Comparison of ENCODE assay signal across 21 cellular contexts in the genomic region with DNA sequence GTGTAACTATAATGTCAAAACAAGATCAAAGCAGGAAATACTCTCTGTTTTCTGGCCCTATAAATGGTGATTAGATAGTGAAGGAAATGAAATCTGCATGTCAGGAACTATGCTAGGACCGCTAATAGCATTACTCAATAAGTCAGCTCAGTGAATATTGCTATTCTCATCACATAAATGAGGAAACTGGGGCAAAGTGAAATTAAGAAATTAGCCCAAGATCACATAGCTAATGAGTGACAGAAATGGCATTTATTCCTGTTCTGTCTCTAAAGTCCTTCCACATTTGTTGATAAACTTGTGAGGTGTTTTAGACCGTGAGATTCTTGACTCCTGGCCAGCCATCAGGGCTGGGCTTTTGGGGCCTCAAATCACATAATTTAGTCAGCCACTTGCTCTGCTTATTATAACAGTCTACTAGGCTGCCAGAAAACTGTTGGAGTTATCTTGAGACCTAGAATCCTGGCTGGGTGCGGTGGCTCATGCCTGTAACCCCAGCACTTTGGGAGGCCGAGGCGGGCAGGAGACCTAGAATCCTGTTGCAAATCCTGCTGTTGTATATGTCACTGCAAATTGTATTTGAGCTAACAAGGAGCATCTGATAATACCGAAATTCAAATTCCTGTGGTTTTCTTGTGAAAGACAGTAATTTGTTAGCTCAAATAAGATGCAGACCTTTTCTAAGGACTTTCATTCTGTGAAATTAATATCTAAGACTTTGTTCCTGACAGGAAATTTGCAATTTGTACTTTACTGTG.
"Had no signal": no experiment of that assay in that cellular context is flagged by ENCODE, and none has a peak within 500 bp of the region (broad histone marks: within the 10 kb centered on the region; RNA-seq: fewer than 3 reads in every experiment).

No MANE protein-coding gene starts in this region.

- H3K36me3 ChIP-seq: heart right ventricle, prostate gland, right atrium auricular region, thyroid gland had no signal

- H3K27ac Mint-ChIP-seq: activated CD4-positive, alpha-beta memory T cell treated with anti-CD3 and anti-CD28 coated beads for 36 hours; activated naive CD4-positive, alpha-beta T cell treated with anti-CD3 and anti-CD28 coated beads for 36 hours; activated T-helper 17 cell treated with anti-CD3 and anti-CD28 coated beads, Interleukin-2, amount 50 U/mL, for 72 hours; immature natural killer cell; naive B cell had no signal

- H3K4me3 ChIP-seq: heart right ventricle, mucosa of descending colon, prostate gland, right atrium auricular region, thyroid gland had no signal

- H3K4me1 ChIP-seq: prostate gland, right atrium auricular region, thyroid gland had no signal

- DNase-seq: activated CD4-positive, alpha-beta memory T cell treated with anti-CD3 and anti-CD28 coated beads for 36 hours; activated naive CD4-positive, alpha-beta T cell treated with anti-CD3 and anti-CD28 coated beads for 36 hours; activated T-cell treated with anti-CD3 and anti-CD28 coated beads, Interleukin-2, amount 50 U/mL, for 1 hour; aorta; cerebellar nuclear complex; effector CD4-positive, alpha-beta T cell; heart right ventricle; immature natural killer cell; mesenchymal stem cell; mucosa of descending colon; naive B cell; stimulated activated CD4-positive, alpha-beta T cell treated with anti-CD3 and anti-CD28 coated beads, Interleukin-12 subunit alpha, Interleukin-12 subunit beta, amount 100 ng/mL, for 4 hours; stimulated activated CD4-positive, alpha-beta T cell treated with anti-CD3 and anti-CD28 coated beads, Interleukin-1b, Interleukin-23, amount 100 ng/mL, for 48 hours; stimulated activated CD8-positive, alpha-beta memory T cell treated with anti-CD3 and anti-CD28 coated beads, Interleukin-4, amount 100 ng/mL, for 48 hours; stimulated activated naive CD4-positive, alpha-beta T cell; thyroid gland had no signal

- FAIRE-seq: bronchial epithelial cell, urothelium cell line had no signal

- ATAC-seq: activated T-helper 17 cell treated with anti-CD3 and anti-CD28 coated beads, Interleukin-2, amount 50 U/mL, for 72 hours; heart right ventricle; mucosa of descending colon had no signal

- H3K27me3 ChIP-seq: right atrium auricular region, thyroid gland had no signal

- H3K27ac ChIP-seq: heart right ventricle, prostate gland, right atrium auricular region, thyroid gland had no signal

- H3K4me1 Mint-ChIP-seq: activated T-helper 17 cell treated with anti-CD3 and anti-CD28 coated beads, Interleukin-2, amount 50 U/mL, for 72 hours; immature natural killer cell; naive B cell had no signal

- H3K36me3 Mint-ChIP-seq: activated CD4-positive, alpha-beta memory T cell treated with anti-CD3 and anti-CD28 coated beads for 36 hours; immature natural killer cell; naive B cell had no signal

- H3K4me3 Mint-ChIP-seq: activated CD4-positive, alpha-beta memory T cell treated with anti-CD3 and anti-CD28 coated beads for 36 hours; activated naive CD4-positive, alpha-beta T cell treated with anti-CD3 and anti-CD28 coated beads for 36 hours; activated T-helper 17 cell treated with anti-CD3 and anti-CD28 coated beads, Interleukin-2, amount 50 U/mL, for 72 hours; immature natural killer cell; naive B cell had no signal

- H3K9me3 Mint-ChIP-seq: activated CD4-positive, alpha-beta memory T cell treated with anti-CD3 and anti-CD28 coated beads for 36 hours; activated naive CD4-positive, alpha-beta T cell treated with anti-CD3 and anti-CD28 coated beads for 36 hours; immature natural killer cell had no signal

- H3K9me3 ChIP-seq: heart right ventricle, mucosa of descending colon, prostate gland, right atrium auricular region, thyroid gland had no signal
